17 cellular contexts compared by ENCODE assay signal in the genomic region with DNA sequence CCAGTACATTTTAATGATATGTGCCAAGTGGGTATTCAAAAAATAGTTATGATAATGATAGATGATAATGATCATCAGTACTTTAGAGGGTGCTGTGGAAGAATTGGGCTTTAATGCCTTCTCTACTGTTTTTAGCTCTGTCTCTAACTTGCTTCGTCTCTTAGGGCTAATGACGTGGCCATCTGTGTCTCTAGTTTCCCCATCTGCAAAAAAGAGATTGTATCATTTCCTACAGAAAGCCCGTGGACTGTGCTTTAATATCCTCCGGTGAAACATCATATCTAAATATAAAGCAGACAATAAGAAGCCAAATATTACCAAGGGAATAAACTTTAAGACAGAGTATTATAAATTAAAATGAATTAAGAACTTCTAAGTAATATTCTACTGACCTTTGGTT.
"Had no signal": no experiment of that assay in that cellular context is flagged by ENCODE, and none has a peak within 500 bp of the region (broad histone marks: within the 10 kb centered on the region; RNA-seq: fewer than 3 reads in every experiment).

No MANE protein-coding gene starts in this region.

- H3K27ac ChIP-seq: adrenal gland, cardiac muscle cell, neural progenitor cell, ovary, thoracic aorta, upper lobe of right lung, WERI-Rb-1 had no signal

- ATAC-seq: activated CD8-positive, alpha-beta T cell treated with anti-CD3 and anti-CD28 coated beads for 36 hours; activated T-cell treated with anti-CD3 and anti-CD28 coated beads, Interleukin-2, amount 50 U/mL, for 4 hours; left colon; stimulated activated effector memory CD8-positive, alpha-beta T cell treated with anti-CD3 and anti-CD28 coated beads, Interleukin-12 subunit alpha, Interleukin-12 subunit beta, amount 100 ng/mL, for 72 hours; T-cell; upper lobe of right lung had no signal

- H3K9me3 ChIP-seq: adrenal gland, ovary, thoracic aorta, upper lobe of right lung had no signal

- H3K4me1 ChIP-seq: adrenal gland, upper lobe of right lung had no signal

- H3K4me3 ChIP-seq: adrenal gland, cardiac muscle cell, neural progenitor cell, ovary, thoracic aorta, upper lobe of right lung had no signal

- H3K9ac ChIP-seq: neural progenitor cell had no signal

- DNase-seq: activated CD4-positive, alpha-beta T cell treated with anti-CD3 and anti-CD28 coated beads for 4 hours; activated CD8-positive, alpha-beta T cell treated with anti-CD3 and anti-CD28 coated beads for 36 hours; activated effector memory CD4-positive, alpha-beta T cell treated with Interleukin-2 at 50 U/mL for 16 hours; activated T-cell treated with anti-CD3 and anti-CD28 coated beads, Interleukin-2, amount 50 U/mL, for 4 hours; adrenal gland; effector CD4-positive, alpha-beta T cell; head of caudate nucleus; left colon; ovary; T-cell; T-helper 9 cell; upper lobe of right lung; WERI-Rb-1 had no signal

- H3K36me3 ChIP-seq: adrenal gland, cardiac muscle cell, neural progenitor cell, ovary, upper lobe of right lung, WERI-Rb-1 had no signal

- H2AFZ ChIP-seq: neural progenitor cell had no signal

- H3K27me3 ChIP-seq: cardiac muscle cell, neural progenitor cell, ovary, upper lobe of right lung had no signal

- H3K4me2 ChIP-seq: neural progenitor cell had no signal
